ENCODE assay signal across 8 cellular contexts in genomic region chr1:19974822-19975416, GRCh38. TPM values are rescaled to one million over a fixed set of nuclear protein-coding genes. Genes with fewer than 3 reads are reported as not detected.
DNase-seq lines count a peak whose midpoint lies in the region; ATAC-seq and TF ChIP-seq lines count a peak whose summit lies in the region.

No MANE protein-coding gene starts in this region.

- no peaks in the 10 kb centered on the region for H3K27me3 ChIP-seq in A673 (replicated peaks; ENCODE audit: insufficient read depth, low read depth, low read length, poor library complexity)
- no peaks in the 10 kb centered on the region for H3K27me3 ChIP-seq in sigmoid colon

- H3K4me3 ChIP-seq in A673 (ENCODE audit: low read depth, low read length, poor library complexity, severe bottlenecking) (no peak overlapping the region), GM12864 (ENCODE audit: low read depth, low read length) (no peak overlapping the region), sigmoid colon (no peak overlapping the region)

- H3K9me3 ChIP-seq in A673 (ENCODE audit: low read depth, low read length, poor library complexity, severe bottlenecking) (no peaks in the 10 kb centered on the region), sigmoid colon (no peaks in the 10 kb centered on the region)

- ATAC-seq in left ventricle myocardium superior: peak; percentile 86
- no peak for ATAC-seq in GM19455 (IDR thresholded peaks at IDR 0.05; ENCODE audit: unreplicated experiment)

- no peaks in the 10 kb centered on the region for H3K9me3 Mint-ChIP-seq in activated naive CD4-positive, alpha-beta T cell treated with anti-CD3 and anti-CD28 coated beads, Interleukin-2, amount 10 ng/mL, durations not matched to agents 7 days and 5 days

- peak; percentile 71 for DNase-seq in A673 (ENCODE audit: low spot score)
- no peak for DNase-seq in GM12864 (ENCODE audit: low read depth)
- peak; percentile 26 for DNase-seq in NCI-H2227 treated with DMSO at 0.1 percent for 48 hours (lab: John Stamatoyannopoulos, UW)
- DNase-seq in activated naive CD4-positive, alpha-beta T cell treated with anti-CD3 and anti-CD28 coated beads, Interleukin-2, amount 10 ng/mL, durations not matched to agents 7 days and 5 days: peak; percentile 32
- no peak for DNase-seq in left ventricle myocardium superior
- no peak for DNase-seq in sigmoid colon
- no peak for DNase-seq in effector CD8-positive, alpha-beta T cell (lab: John Stamatoyannopoulos, UW)

- no peaks in the 10 kb centered on the region for H3K4me1 Mint-ChIP-seq in activated naive CD4-positive, alpha-beta T cell treated with anti-CD3 and anti-CD28 coated beads, Interleukin-2, amount 10 ng/mL, durations not matched to agents 7 days and 5 days

- POLR2A ChIA-PET in A673 (lab: Charles Lee; ENCODE audit: low non-redundant PET): interaction anchor here (0.6 to 0.9 kb wide), 2 partner anchors 9 to 102 kb away, joined by 3 read pairs; no protein-coding TSS in a partner anchor

- H3K27ac ChIP-seq in A673 (ENCODE audit: low read depth, low read length, poor library complexity, severe bottlenecking): no peak overlapping the region
- H3K27ac ChIP-seq in sigmoid colon: peak overlapping the region in 1 of 4 donors; percentile 18

- no peak for TF ChIP-seq POLR2A in sigmoid colon (IDR thresholded peaks at IDR 0.05)

- no TSS peak for BruUV-seq in A673 (replicated peaks; lab: Mats Ljungman, UMichigan)

- no peak overlapping the region for H3K4me3 Mint-ChIP-seq in activated naive CD4-positive, alpha-beta T cell treated with anti-CD3 and anti-CD28 coated beads, Interleukin-2, amount 10 ng/mL, durations not matched to agents 7 days and 5 days

- H3K4me1 ChIP-seq in A673 (ENCODE audit: insufficient read depth, low read length, poor library complexity, severe bottlenecking) (peaks cover 4% of the 10 kb centered on the region), sigmoid colon (peaks cover 0 to 18% (median 13%) of the 10 kb centered on the region in 4 donors)

- intact Hi-C loops in A673 (cut with micrococcal nuclease; ENCODE audit: unreplicated experiment) (loop anchor here (5.0 to 10.0 kb wide), 2 partner anchors 180 to 222 kb away; no protein-coding TSS in a partner anchor), left ventricle myocardium superior (cut with micrococcal nuclease) (no loop called here), sigmoid colon (cut with DNase I) (loop anchor here (2.0 to 10.0 kb wide), 4 partner anchors 56 to 532 kb away; partner anchors contain the start of genes CAMK2N1 and MUL1)

- CTCF ChIA-PET in A673 (lab: Charles Lee): interaction anchor here (0.5 to 1.1 kb wide), 4 partner anchors 36 to 221 kb away, joined by 3 to 4 read pairs (median 4); no protein-coding TSS in a partner anchor
- CTCF ChIA-PET in activated naive CD4-positive, alpha-beta T cell treated with anti-CD3 and anti-CD28 coated beads, Interleukin-2, amount 10 ng/mL, durations not matched to agents 7 days and 5 days (lab: Charles Lee): interaction anchor here (0.8 to 1.5 kb wide), 7 partner anchors 11 to 519 kb away, joined by 3 to 7 read pairs (median 4); no protein-coding TSS in a partner anchor

- H3K36me3 Mint-ChIP-seq in activated naive CD4-positive, alpha-beta T cell treated with anti-CD3 and anti-CD28 coated beads, Interleukin-2, amount 10 ng/mL, durations not matched to agents 7 days and 5 days: no peaks in the 10 kb centered on the region

- TF ChIP-seq CTCF in A673 (conservative IDR thresholded peaks at IDR 0.05; ENCODE audit: low read depth, low read length) (peak; percentile 78), GM12864 (IDR thresholded peaks at IDR 0.05; ENCODE audit: low read depth, low read length, missing control alignments) (peak; percentile 79), sigmoid colon (IDR thresholded peaks at IDR 0.05) (peak; percentile 66 to 84 (median 75))

- no peaks in the 10 kb centered on the region for H3K36me3 ChIP-seq in A673 (ENCODE audit: insufficient read depth, low read length, poor library complexity, severe bottlenecking)
- H3K36me3 ChIP-seq in sigmoid colon: no peaks in the 10 kb centered on the region

- no peak for TF ChIP-seq EP300 in sigmoid colon (IDR thresholded peaks at IDR 0.05)

- peaks cover 37% of the 10 kb centered on the region for H3K27me3 Mint-ChIP-seq in activated naive CD4-positive, alpha-beta T cell treated with anti-CD3 and anti-CD28 coated beads, Interleukin-2, amount 10 ng/mL, durations not matched to agents 7 days and 5 days

- WGBS in sigmoid colon, 2 donors: 10 to 23% methylated on average over 5 of the region's 5 CpGs

- H3K27ac Mint-ChIP-seq in activated naive CD4-positive, alpha-beta T cell treated with anti-CD3 and anti-CD28 coated beads, Interleukin-2, amount 10 ng/mL, durations not matched to agents 7 days and 5 days: no peak overlapping the region

RNA-seq across cellular contexts. Expression of gene PLA2G2A, which starts 4.5 kb away (rescaled TPM):
- total RNA-seq in A673 (2021) (not detected in 2 replicates), left ventricle myocardium superior (82.2 TPM), sigmoid colon (100 to 1,000 TPM in 3 of 4 donors, 10 to 100 TPM in 1; 72.3 to 447 (median 140) TPM)
- polyA plus RNA-seq in sigmoid colon: 1,000 to 10,000 TPM in 1 of 3 donors, 100 to 1,000 TPM in 1, 10 to 100 TPM in 1; 80.7 to 1,282 (median 279) TPM

RNA-seq across cellular contexts. Expression of gene PLA2G2E, which starts 51.5 kb away (rescaled TPM):
- not detected in 2 replicates for total RNA-seq in A673 (2021)
- total RNA-seq in left ventricle myocardium superior: not detected
- total RNA-seq in sigmoid colon: not detected
- polyA plus RNA-seq in sigmoid colon: not detected

Comparison
In these comparisons a context has a peak if more than half of its experiments do, and no peak if none do; other contexts are left out.
1. DNase-seq: peak in A673 (single experiment), NCI-H2227 treated with DMSO at 0.1 percent for 48 hours (single experiment) and activated naive CD4-positive, alpha-beta T cell treated with anti-CD3 and anti-CD28 coated beads, Interleukin-2, amount 10 ng/mL, durations not matched to agents 7 days and 5 days (single experiment); none in GM12864 (single experiment), left ventricle myocardium superior (single experiment), sigmoid colon (single experiment) and effector CD8-positive, alpha-beta T cell (single experiment).
2. RNA of gene PLA2G2A, which starts 4.5 kb away (total RNA-seq): 72.3 to 447 TPM in sigmoid colon and 82.2 TPM in left ventricle myocardium superior (single experiment); not detected in A673; every median in the first group is over 10 times any median in the second.
3. Peak in every context shown above with its lines, with median percentiles within 50 percentile points of each other: CTCF ChIP-seq.